9 cellular contexts compared by ENCODE assay signal in the genomic region with DNA sequence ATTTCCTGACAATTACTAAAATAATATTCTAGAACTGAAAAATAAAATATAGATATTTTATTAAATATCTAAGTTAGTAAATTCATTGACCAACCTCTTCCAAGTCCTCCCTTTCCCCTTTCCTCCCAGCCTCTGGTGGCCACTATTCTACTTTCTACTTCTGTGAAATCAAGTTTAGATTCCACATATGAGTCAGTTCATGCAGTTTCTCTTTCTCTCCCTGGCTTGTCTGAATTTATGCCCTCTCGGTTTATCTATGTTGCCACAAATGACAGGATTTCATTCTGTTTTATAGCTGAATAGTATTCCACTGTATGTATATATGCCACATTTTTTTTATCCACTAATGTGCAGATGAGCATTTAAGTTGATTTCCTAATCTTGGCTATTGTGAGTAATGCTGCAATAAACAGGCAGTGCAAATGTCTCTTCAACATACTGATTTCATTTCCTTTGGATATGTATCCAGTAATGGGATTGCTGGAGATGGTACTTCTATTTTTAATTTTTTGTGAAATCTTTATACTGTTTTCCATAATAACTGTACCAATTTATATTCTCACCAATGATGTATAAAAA. TPM values are rescaled to one million over a fixed set of nuclear protein-coding genes. Genes with fewer than 3 reads are reported as not detected.
DNase-seq lines count a peak whose midpoint lies in the region; ATAC-seq and TF ChIP-seq lines count a peak whose summit lies in the region.
"Had no signal": no experiment of that assay in that cellular context is flagged by ENCODE, and none has a peak within 500 bp of the region (broad histone marks: within the 10 kb centered on the region; RNA-seq: fewer than 3 reads in every experiment).

No MANE protein-coding gene starts in this region.

- H3K4me3 ChIP-seq in fibroblast of villous mesenchyme (ENCODE audit: low read depth, low read length) = no peak overlapping the region

- ATAC-seq in GM18861 (IDR thresholded peaks at IDR 0.05; ENCODE audit: unreplicated experiment) (peak; percentile 94), GM21576 (IDR thresholded peaks at IDR 0.05; ENCODE audit: unreplicated experiment) (peak; percentile 96), HG03354 (IDR thresholded peaks at IDR 0.05; ENCODE audit: poor library complexity, severe bottlenecking, unreplicated experiment) (peak; percentile 99)

- no peak for TF ChIP-seq CTCF in fibroblast of villous mesenchyme (IDR thresholded peaks at IDR 0.05; ENCODE audit: insufficient read depth, low read depth, low read length)

- peak; percentile 14 for DNase-seq in fibroblast of villous mesenchyme (ENCODE audit: low read depth)
- no peak for DNase-seq in NOMO-1 treated with DMSO at 0.1 percent for 48 hours (lab: John Stamatoyannopoulos, UW; ENCODE audit: unreplicated experiment)
- DNase-seq in DMS79 (lab: John Stamatoyannopoulos, UW) = no peak
- no peak for DNase-seq in anterior cingulate cortex (lab: John Stamatoyannopoulos, UW)
- DNase-seq in activated CD8-positive, alpha-beta memory T cell treated with anti-CD3 and anti-CD28 coated beads, Interleukin-2, amount 50 U/mL, for 4 hours = no peak
- DNase-seq: midbrain had no signal

RNA-seq across cellular contexts. Expression of gene WDR36, which starts 52.3 kb away (rescaled TPM):
- 41.6 and 61.7 TPM in 2 replicates for total RNA-seq in fibroblast of villous mesenchyme
